Comparison of ENCODE assay signal across 28 cellular contexts in the genomic region with DNA sequence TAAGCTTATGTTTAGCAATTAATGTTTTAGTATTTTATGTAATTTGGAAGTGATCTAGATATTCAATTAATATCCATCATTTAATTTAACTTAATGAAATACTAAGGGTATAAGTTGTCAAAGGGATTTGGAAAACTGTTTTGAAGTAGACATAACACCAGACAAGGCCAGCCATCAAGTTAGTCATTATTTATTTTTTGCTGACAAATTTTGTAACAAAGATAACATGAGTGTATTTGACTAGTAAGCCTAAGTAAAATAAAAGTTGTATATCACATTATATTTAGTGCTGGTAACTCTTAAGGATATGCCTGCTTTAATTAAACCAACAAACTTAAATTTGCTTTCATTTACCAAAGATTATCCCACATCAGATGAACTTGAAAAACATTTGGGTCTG.
"Had no signal": no experiment of that assay in that cellular context is flagged by ENCODE, and none has a peak within 500 bp of the region (broad histone marks: within the 10 kb centered on the region; RNA-seq: fewer than 3 reads in every experiment).

No MANE protein-coding gene starts in this region.

- H3K9me3 ChIP-seq: ascending aorta, breast epithelium, gastrocnemius medialis, heart left ventricle had no signal

- DNase-seq: activated CD4-positive, alpha-beta memory T cell treated with anti-CD3 and anti-CD28 coated beads, Interleukin-2, amount 10 ng/mL, durations not matched to agents 7 days and 5 days; activated CD4-positive, alpha-beta T cell treated with anti-CD3 and anti-CD28 coated beads for 1 hour; activated CD4-positive, alpha-beta T cell treated with anti-CD3 and anti-CD28 coated beads for 4 hours; activated CD4-positive, alpha-beta T cell treated with anti-CD3 and anti-CD28 coated beads, Interleukin-2, amount 10 ng/mL, durations not matched to agents 7 days and 5 days; activated CD4-positive, alpha-beta T cell treated with anti-CD3 and anti-CD28 coated beads, Interleukin-2, amount 50 U/mL, for 4 hours; activated CD8-positive, alpha-beta memory T cell treated with anti-CD3 and anti-CD28 coated beads, Interleukin-2, amount 50 U/mL, for 48 hours; activated gamma-delta T cell; activated naive CD4-positive, alpha-beta T cell; activated naive CD4-positive, alpha-beta T cell treated with anti-CD3 and anti-CD28 coated beads, Interleukin-2, amount 10 ng/mL, durations not matched to agents 7 days and 5 days; activated naive CD8-positive, alpha-beta T cell treated with anti-CD3 and anti-CD28 coated beads, Interleukin-2, amount 10 ng/mL, durations not matched to agents 7 days and 5 days; activated T-cell treated with anti-CD3 and anti-CD28 coated beads for 4 hours; activated T-cell treated with anti-CD3 and anti-CD28 coated beads, Interleukin-2, amount 50 U/mL, for 24 hours; activated T-cell treated with anti-CD3 and anti-CD28 coated beads, Interleukin-2, amount 50 U/mL, for 72 hours; dorsolateral prefrontal cortex; effector memory CD4-positive, alpha-beta T cell; endodermal cell; foreskin fibroblast; gastrocnemius medialis; glutamatergic neuron; heart left ventricle; T-helper 1 cell; T-helper 17 cell; T1000 had no signal

- H3K4me1 ChIP-seq: ascending aorta, breast epithelium, gastrocnemius medialis, heart left ventricle had no signal

- ATAC-seq: activated naive CD4-positive, alpha-beta T cell treated with anti-CD3 and anti-CD28 coated beads, Interleukin-2, amount 50 U/mL, for 72 hours; activated T-cell treated with anti-CD3 and anti-CD28 coated beads, Interleukin-2, amount 50 U/mL, for 72 hours; esophagus mucosa; gastrocnemius medialis; heart left ventricle; T-helper 17 cell had no signal

- H3K27ac ChIP-seq: ascending aorta, breast epithelium, coronary artery, dorsolateral prefrontal cortex, gastrocnemius medialis, heart left ventricle had no signal

- H3K27me3 ChIP-seq: ascending aorta, breast epithelium, dorsolateral prefrontal cortex, gastrocnemius medialis, heart left ventricle had no signal

- H3K4me3 ChIP-seq: ascending aorta, breast epithelium, coronary artery, dorsolateral prefrontal cortex, gastrocnemius medialis, heart left ventricle had no signal
